ENCODE assay signal across 6 cellular contexts in the genomic region with DNA sequence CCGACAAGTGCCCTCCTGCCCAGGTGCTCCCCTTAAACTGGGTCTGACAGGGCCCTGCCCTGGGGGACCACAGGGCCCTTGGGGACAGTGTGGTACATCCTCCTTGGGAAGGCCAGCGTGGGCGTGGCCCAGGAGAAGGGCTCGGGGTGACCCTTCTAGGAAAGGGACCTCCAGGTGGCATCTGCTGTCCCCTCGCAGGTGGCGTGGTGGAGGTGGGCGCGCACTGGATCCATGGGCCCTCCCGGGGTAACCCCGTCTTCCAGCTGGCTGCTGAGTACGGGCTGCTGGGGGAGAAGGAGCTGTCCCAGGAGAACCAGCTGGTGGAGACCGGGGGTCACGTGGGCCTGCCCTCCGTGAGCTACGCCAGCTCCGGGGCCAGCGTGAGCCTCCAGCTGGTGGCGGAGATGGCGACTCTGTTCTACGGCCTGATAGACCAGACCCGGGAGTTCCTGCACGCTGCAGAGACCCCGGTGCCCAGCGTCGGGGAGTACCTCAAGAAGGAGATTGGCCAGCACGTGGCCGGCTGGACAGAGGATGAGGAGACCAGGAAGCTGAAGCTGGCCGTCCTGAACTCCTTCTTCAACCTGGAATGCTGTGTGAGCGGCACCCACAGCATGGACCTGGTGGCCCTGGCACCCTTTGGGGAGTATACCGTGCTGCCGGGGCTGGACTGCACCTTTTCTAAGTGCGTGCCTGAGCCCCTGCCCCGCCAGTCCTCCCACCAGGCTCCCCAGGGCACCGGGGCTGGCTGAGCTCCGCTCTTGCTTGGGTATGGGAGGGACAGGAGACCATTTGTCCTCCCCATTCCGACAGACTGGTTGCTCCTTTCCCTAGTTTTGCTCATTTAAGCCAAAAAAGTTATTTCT.
A peak's percentile ranks its signal among the peaks of the same experiment; 100 is the strongest.
DNase-seq lines count a peak whose midpoint lies in the region; ATAC-seq lines count a peak whose summit lies in the region.

No MANE protein-coding gene starts in this region.

- peak overlapping the region; percentile 61 for H3K4me3 Mint-ChIP-seq in activated naive CD8-positive, alpha-beta T cell treated with anti-CD3 and anti-CD28 coated beads, Interleukin-2, amount 50 U/mL, for 24 hours

- H3K27me3 ChIP-seq in mucosa of rectum (ENCODE audit: control insufficient read depth in 2 of 2, insufficient read depth in 2 of 2, low read length in 2 of 2) = no peaks in the 10 kb centered on the region

- no peak overlapping the region for H3K27ac Mint-ChIP-seq in activated naive CD8-positive, alpha-beta T cell treated with anti-CD3 and anti-CD28 coated beads, Interleukin-2, amount 50 U/mL, for 24 hours

- H3K4me1 ChIP-seq in ES-I3 (ENCODE audit: insufficient read depth, low read length) (no peaks in the 10 kb centered on the region; the same call in 1 of the 2 replicates), mucosa of rectum (ENCODE audit: control insufficient read depth in 2 of 2, insufficient read depth in 2 of 2, low read length in 2 of 2) (peaks cover 13 to 14% of the 10 kb centered on the region in 2 donors)

- H3K27me3 Mint-ChIP-seq in activated naive CD8-positive, alpha-beta T cell treated with anti-CD3 and anti-CD28 coated beads, Interleukin-2, amount 50 U/mL, for 24 hours = no peaks in the 10 kb centered on the region

- H3K36me3 ChIP-seq in ES-I3 (ENCODE audit: insufficient read depth, low read length) (no peaks in the 10 kb centered on the region), mucosa of rectum (ENCODE audit: control insufficient read depth in 2 of 2, insufficient read depth in 2 of 2, low read length in 2 of 2) (peaks cover 3 to 6% of the 10 kb centered on the region in 2 donors)

- peak overlapping the region; percentile 72; the same call in 1 of the 2 replicates for H3K9ac ChIP-seq in ES-I3 (ENCODE audit: low read depth, low read length)
- H3K9ac ChIP-seq in mucosa of rectum (ENCODE audit: low read depth in 1 of 2, low read length in 2 of 2) = peak overlapping the region in 1 of 2 donors; percentile 72

- H3K9me3 ChIP-seq in ES-I3 (ENCODE audit: control insufficient read depth, insufficient read depth, low read length) (no peaks in the 10 kb centered on the region), mucosa of rectum (ENCODE audit: control insufficient read depth in 2 of 2, low read length in 2 of 2) (no peaks in the 10 kb centered on the region)

- peaks cover 3% of the 10 kb centered on the region for H3K4me1 Mint-ChIP-seq in activated naive CD8-positive, alpha-beta T cell treated with anti-CD3 and anti-CD28 coated beads, Interleukin-2, amount 50 U/mL, for 24 hours

- H3K36me3 Mint-ChIP-seq in activated naive CD8-positive, alpha-beta T cell treated with anti-CD3 and anti-CD28 coated beads, Interleukin-2, amount 50 U/mL, for 24 hours (ENCODE audit: low read depth) = peaks cover 2% of the 10 kb centered on the region

- no peaks in the 10 kb centered on the region for H3K9me3 Mint-ChIP-seq in activated naive CD8-positive, alpha-beta T cell treated with anti-CD3 and anti-CD28 coated beads, Interleukin-2, amount 50 U/mL, for 24 hours

- H3K4me3 ChIP-seq in mucosa of rectum (ENCODE audit: low read length in 2 of 2) = peak overlapping the region; percentile 65 to 74

- ATAC-seq in activated naive CD8-positive, alpha-beta T cell treated with anti-CD3 and anti-CD28 coated beads, Interleukin-2, amount 50 U/mL, for 24 hours = no peak
- ATAC-seq in GM19397 (IDR thresholded peaks at IDR 0.05; ENCODE audit: unreplicated experiment) = no peak

- no peak for DNase-seq in activated naive CD8-positive, alpha-beta T cell treated with anti-CD3 and anti-CD28 coated beads, Interleukin-2, amount 50 U/mL, for 24 hours
- DNase-seq in stimulated activated CD4-positive, alpha-beta T cell treated with anti-CD3 and anti-CD28 coated beads, Interleukin-4, amount 100 ng/mL, for 1 hour = no peak
- DNase-seq in SW480 (ENCODE audit: low spot score) = no peak

- peak overlapping the region in 1 of 2 donors; percentile 52 for H3K27ac ChIP-seq in mucosa of rectum (ENCODE audit: low read depth in 2 of 2, low read length in 2 of 2)
